ENCODE assay signal across 15 cellular contexts in genomic region chr3:48567090-48567489, GRCh38. TPM values are rescaled to one million over a fixed set of nuclear protein-coding genes. Genes with fewer than 3 reads are reported as not detected.
DNase-seq lines count a peak whose midpoint lies in the region; ATAC-seq and TF ChIP-seq lines count a peak whose summit lies in the region.
"Had no signal": no experiment of that assay in that cellular context is flagged by ENCODE, and none has a peak within 500 bp of the region (broad histone marks: within the 10 kb centered on the region; RNA-seq: fewer than 3 reads in every experiment).

No MANE protein-coding gene starts in this region.

- no peak for ATAC-seq in WTC11
- no peak for ATAC-seq in effector memory CD8-positive, alpha-beta T cell (replicated peaks)
- ATAC-seq in stimulated activated effector memory CD8-positive, alpha-beta T cell treated with anti-CD3 and anti-CD28 coated beads, Interleukin-12 subunit alpha, Interleukin-12 subunit beta, amount 100 ng/mL, for 72 hours = no peak
- ATAC-seq: K562 had no signal

- no peaks in the 10 kb centered on the region for H3K9me3 Mint-ChIP-seq in HFFc6
- no peaks in the 10 kb centered on the region for H3K9me3 Mint-ChIP-seq in WTC11
- H3K9me3 Mint-ChIP-seq in effector memory CD8-positive, alpha-beta T cell = no peaks in the 10 kb centered on the region
- H3K9me3 Mint-ChIP-seq in stimulated activated effector memory CD8-positive, alpha-beta T cell treated with anti-CD3 and anti-CD28 coated beads, Interleukin-12 subunit alpha, Interleukin-12 subunit beta, amount 100 ng/mL, for 72 hours = no peaks in the 10 kb centered on the region

- H3K4me3 Mint-ChIP-seq in HFFc6 (no peak overlapping the region), WTC11 (no peak overlapping the region)
- no peak overlapping the region for H3K4me3 Mint-ChIP-seq in effector memory CD8-positive, alpha-beta T cell
- no peak overlapping the region for H3K4me3 Mint-ChIP-seq in stimulated activated effector memory CD8-positive, alpha-beta T cell treated with anti-CD3 and anti-CD28 coated beads, Interleukin-12 subunit alpha, Interleukin-12 subunit beta, amount 100 ng/mL, for 72 hours

- POLR2A ChIA-PET in WTC11 (lab: Charles Lee) = interaction anchor here (0.6 kb wide), 1 partner anchor 22 kb away, joined by 4 read pairs; no protein-coding TSS in a partner anchor

- H3K4me1 Mint-ChIP-seq in HFFc6 (ENCODE audit: low read depth) (peaks cover 53% of the 10 kb centered on the region), WTC11 (peaks cover 14% of the 10 kb centered on the region)
- peaks cover 11 to 15% of the 10 kb centered on the region in 2 donors for H3K4me1 Mint-ChIP-seq in effector memory CD8-positive, alpha-beta T cell (ENCODE audit: low read depth in 2 of 2)
- peaks cover 55% of the 10 kb centered on the region for H3K4me1 Mint-ChIP-seq in stimulated activated effector memory CD8-positive, alpha-beta T cell treated with anti-CD3 and anti-CD28 coated beads, Interleukin-12 subunit alpha, Interleukin-12 subunit beta, amount 100 ng/mL, for 72 hours

- H3K27me3 Mint-ChIP-seq in HFFc6 (ENCODE audit: insufficient read depth) (peaks cover 7% of the 10 kb centered on the region), WTC11 (ENCODE audit: low read depth) (no peaks in the 10 kb centered on the region)
- no peaks in the 10 kb centered on the region for H3K27me3 Mint-ChIP-seq in effector memory CD8-positive, alpha-beta T cell

- H3K27ac Mint-ChIP-seq in HFFc6 (peak overlapping the region; percentile 97), WTC11 (peak overlapping the region; percentile 75; the same call in 1 of the 2 replicates)
- peak overlapping the region; percentile 4 to 47 for H3K27ac Mint-ChIP-seq in effector memory CD8-positive, alpha-beta T cell
- peak overlapping the region; percentile 82 for H3K27ac Mint-ChIP-seq in stimulated activated effector memory CD8-positive, alpha-beta T cell treated with anti-CD3 and anti-CD28 coated beads, Interleukin-12 subunit alpha, Interleukin-12 subunit beta, amount 100 ng/mL, for 72 hours

- DNase-seq in HFFc6 = no peak
- no peak for DNase-seq in WTC11 (ENCODE audit: low spot score)
- DNase-seq in effector memory CD8-positive, alpha-beta T cell = no peak
- DNase-seq in stimulated activated effector memory CD8-positive, alpha-beta T cell treated with anti-CD3 and anti-CD28 coated beads, Interleukin-12 subunit alpha, Interleukin-12 subunit beta, amount 100 ng/mL, for 72 hours (ENCODE audit: low spot score in 2 of 2) = no peak
- no peak for DNase-seq in iPS-NIHi11 (ENCODE audit: low spot score)
- no peak for DNase-seq in pons (ENCODE audit: low spot score)
- no peak for DNase-seq in NCI-H446 treated with DMSO at 0.1 percent for 48 hours (lab: John Stamatoyannopoulos, UW)
- DNase-seq: NCI-H1092 treated with DMSO at 0.1 percent for 48 hours, NCI-H1694, NCI-H2107, NCI-H345, NCI-H69, PC-9, SHP77 treated with DMSO at 0.1 percent for 48 hours had no signal

- H3K36me3 Mint-ChIP-seq in HFFc6 (ENCODE audit: low read depth) (peaks cover 22% of the 10 kb centered on the region), WTC11 (no peaks in the 10 kb centered on the region)
- peaks cover 2% of the 10 kb centered on the region for H3K36me3 Mint-ChIP-seq in effector memory CD8-positive, alpha-beta T cell (ENCODE audit: insufficient read depth)
- H3K36me3 Mint-ChIP-seq in stimulated activated effector memory CD8-positive, alpha-beta T cell treated with anti-CD3 and anti-CD28 coated beads, Interleukin-12 subunit alpha, Interleukin-12 subunit beta, amount 100 ng/mL, for 72 hours = no peaks in the 10 kb centered on the region

- CTCF ChIA-PET in WTC11 (lab: Charles Lee) = interaction anchor here (1.0 to 2.2 kb wide), 2 partner anchors 10 to 18 kb away, joined by 3 to 11 read pairs; partner anchors contain the start of gene PFKFB4

- TF ChIP-seq CTCF in HFFc6 (IDR thresholded peaks at IDR 0.05) (no peak), WTC11 (IDR thresholded peaks at IDR 0.05) (no peak)

TF ChIP-seq in WTC11, 78 proteins besides CTCF, POLR2A, EP300 and RAD21:
- TF ChIP-seq ZNF232 (CRISPR knock-in tag; IDR thresholded peaks at IDR 0.05) (no peak), ZNF396 (CRISPR knock-in tag; IDR thresholded peaks at IDR 0.05; ENCODE audit: borderline replicate concordance) (no peak), SMAD4 (CRISPR knock-in tag; IDR thresholded peaks at IDR 0.05) (no peak), FOXP4 (CRISPR knock-in tag; IDR thresholded peaks at IDR 0.05) (no peak), GTF2I (CRISPR knock-in tag; conservative IDR thresholded peaks at IDR 0.05) (no peak), RELA (CRISPR knock-in tag; IDR thresholded peaks at IDR 0.05; ENCODE audit: borderline replicate concordance) (no peak), PRRX2 (CRISPR knock-in tag; IDR thresholded peaks at IDR 0.05) (no peak), OVOL2 (CRISPR knock-in tag; IDR thresholded peaks at IDR 0.05; ENCODE audit: borderline replicate concordance) (no peak), ZBTB21 (CRISPR knock-in tag; IDR thresholded peaks at IDR 0.05; ENCODE audit: borderline replicate concordance) (no peak), NR3C1 (CRISPR knock-in tag; conservative IDR thresholded peaks at IDR 0.05; ENCODE audit: low read depth) (no peak), FOXJ3 (CRISPR knock-in tag; IDR thresholded peaks at IDR 0.05; ENCODE audit: borderline replicate concordance) (no peak), AR (CRISPR knock-in tag; IDR thresholded peaks at IDR 0.05) (no peak), USF1 (CRISPR knock-in tag; IDR thresholded peaks at IDR 0.05) (no peak), ZNF671 (CRISPR knock-in tag; IDR thresholded peaks at IDR 0.05) (no peak), MYBL2 (CRISPR knock-in tag; IDR thresholded peaks at IDR 0.05) (no peak)

RNA-seq across cellular contexts. Expression of gene UCN2, which starts 3.5 kb away (rescaled TPM):
- total RNA-seq in HFFc6 (2021; fragmentation: NEBNext Ultra II Directional; extraction: Animal tissue kit (Norgen Biotek cat#: 25700)) = 1 to 10 TPM; 4.3 to 6.4 (median 5.0) TPM
- total RNA-seq in WTC11 (2021) = 0.34 to 0.46 TPM in 2 of 3 replicates, not detected in the other

RNA-seq across cellular contexts. Expression of gene PFKFB4, which starts 10.5 kb away (rescaled TPM):
- total RNA-seq in HFFc6 (2021; fragmentation: NEBNext Ultra II Directional; extraction: Animal tissue kit (Norgen Biotek cat#: 25700)) = 10 to 100 TPM in 1 of 6 experiments, 1 to 10 TPM in 5; 7.5 to 10.5 (median 8.9) TPM
- 18.0 to 26.8 TPM (median 26.7 TPM) in 3 replicates for total RNA-seq in WTC11 (2021)

RNA-seq across cellular contexts. Expression of gene COL7A1, which starts 28.0 kb away (rescaled TPM):
- 100 to 1,000 TPM in 1 of 6 experiments, 10 to 100 TPM in 5; 74.9 to 113 (median 80.8) TPM for total RNA-seq in HFFc6 (2021; fragmentation: NEBNext Ultra II Directional; extraction: Animal tissue kit (Norgen Biotek cat#: 25700))
- 8.1 to 16.1 TPM (median 15.4 TPM) in 3 replicates for total RNA-seq in WTC11 (2021)

RNA-seq across cellular contexts. Expression of gene UQCRC1, which starts 42.4 kb away (rescaled TPM):
- 100 to 1,000 TPM; 254 to 322 (median 276) TPM for total RNA-seq in HFFc6 (2021; fragmentation: NEBNext Ultra II Directional; extraction: Animal tissue kit (Norgen Biotek cat#: 25700))
- 313 to 326 TPM (median 323 TPM) in 3 replicates for total RNA-seq in WTC11 (2021)

RNA-seq across cellular contexts. Expression of gene TMEM89, which starts 54.5 kb away (rescaled TPM):
- total RNA-seq in HFFc6 (2021; fragmentation: NEBNext Ultra II Directional; extraction: Animal tissue kit (Norgen Biotek cat#: 25700)) = under 1 TPM in 1 of 6 experiments, not detected in 5; 0.25 TPM
- 0.53 to 0.66 TPM in 2 of 3 replicates, not detected in the other for total RNA-seq in WTC11 (2021)
- total RNA-seq: K562, PC-9 had no signal

Comparison
In these comparisons a context has a peak if more than half of its experiments do, and no peak if none do; other contexts are left out.
1. H3K27ac Mint-ChIP-seq: peak in every context shown above with its lines; median percentile 97 in HFFc6; 82 in stimulated activated effector memory CD8-positive, alpha-beta T cell treated with anti-CD3 and anti-CD28 coated beads, Interleukin-12 subunit alpha, Interleukin-12 subunit beta, amount 100 ng/mL, for 72 hours; 75 in WTC11; 26 in effector memory CD8-positive, alpha-beta T cell.